In genomic region chrX:101409043-101409442, GRCh38 we compare ENCODE assay signal across 8 cellular contexts. TPM values are rescaled to one million over a fixed set of nuclear protein-coding genes. Genes with fewer than 3 reads are reported as not detected.
DNase-seq lines count a peak whose midpoint lies in the region; ATAC-seq and TF ChIP-seq lines count a peak whose summit lies in the region.

No MANE protein-coding gene starts in this region.

- no peak overlapping the region for H3K9ac ChIP-seq in trophoblast cell (ENCODE audit: low read length)

- H3K9me3 ChIP-seq in Panc1 (ENCODE audit: control insufficient read depth, insufficient read depth, low read depth, low read length) (no peaks in the 10 kb centered on the region), esophagus muscularis mucosa (no peaks in the 10 kb centered on the region), trophoblast cell (ENCODE audit: insufficient read depth, low read depth, low read length) (no peaks in the 10 kb centered on the region)

- no peak overlapping the region for H2AK5ac ChIP-seq in trophoblast cell (ENCODE audit: low read length)

- no peak overlapping the region for H4K8ac ChIP-seq in trophoblast cell (ENCODE audit: low read depth, low read length)

- H3K4ac ChIP-seq in trophoblast cell (ENCODE audit: low read depth, low read length) = no peak overlapping the region

- H3K23ac ChIP-seq in trophoblast cell (ENCODE audit: low read length) = no peak overlapping the region

- in situ Hi-C loops in Panc1 (cut with HindIII; ENCODE audit: low pct_unique_long_range_greater_than_20kb, low sequenced_read_pairs) = no loop called here

- no peak overlapping the region for H2BK120ac ChIP-seq in trophoblast cell (ENCODE audit: insufficient read depth, low read length, poor library complexity)

- H3K18ac ChIP-seq in trophoblast cell (ENCODE audit: low read length) = no peak overlapping the region

- POLR2A ChIA-PET in Panc1 (lab: Charles Lee) = interaction anchor here (0.6 kb wide), 1 partner anchor 17 kb away, joined by 3 read pairs; no protein-coding TSS in a partner anchor

- H4K91ac ChIP-seq in trophoblast cell (ENCODE audit: low read depth, low read length) = no peak overlapping the region

- CTCF ChIA-PET in Panc1 (lab: Charles Lee) = interaction anchor here (0.6 kb wide), 1 partner anchor 1381 kb away, joined by 8 read pairs; no protein-coding TSS in a partner anchor

- no peak overlapping the region for H3K14ac ChIP-seq in trophoblast cell (ENCODE audit: low read length)

- no peak overlapping the region for H2BK5ac ChIP-seq in trophoblast cell (ENCODE audit: low read depth, low read length, poor library complexity)

- peaks cover 4% of the 10 kb centered on the region for H3K79me2 ChIP-seq in trophoblast cell (ENCODE audit: control insufficient read depth, insufficient read depth, low read length, poor library complexity)

- TF ChIP-seq POLR2A in esophagus muscularis mucosa (IDR thresholded peaks at IDR 0.05; ENCODE audit: low read depth) = no peak

- H3K36me3 ChIP-seq in Panc1 (ENCODE audit: control insufficient read depth, insufficient read depth, low read length) = peaks cover 10% of the 10 kb centered on the region
- peaks cover 6 to 14% (median 9%) of the 10 kb centered on the region in 4 donors for H3K36me3 ChIP-seq in esophagus muscularis mucosa
- H3K36me3 ChIP-seq in trophoblast cell (ENCODE audit: control insufficient read depth in 1 of 2, insufficient read depth in 2 of 2, low read length in 2 of 2) = peaks cover 10 to 14% of the 10 kb centered on the region in 2 experiments

- TF ChIP-seq CTCF in Panc1 (IDR thresholded peaks at IDR 0.05) (no peak), esophagus muscularis mucosa (IDR thresholded peaks at IDR 0.05) (no peak)

- no peak for TF ChIP-seq EP300 in esophagus muscularis mucosa (IDR thresholded peaks at IDR 0.05)

- no peak for DNase-seq in Panc1 (ENCODE audit: low read depth, low spot score)
- no peak for DNase-seq in esophagus muscularis mucosa (ENCODE audit: extremely low spot score)
- peak in 1 of 2 donors; percentile 17 for DNase-seq in trophoblast cell
- DNase-seq in NCI-H1436 (lab: John Stamatoyannopoulos, UW) = no peak
- no peak for DNase-seq in NCI-H1436 treated with DMSO at 0.1 percent for 48 hours (lab: John Stamatoyannopoulos, UW)
- DNase-seq in Kasumi-1 (lab: John Stamatoyannopoulos, UW) = no peak
- DNase-seq in ureter (ENCODE audit: low spot score) = no peak

- H2AFZ ChIP-seq in trophoblast cell (ENCODE audit: insufficient read depth, low read length, poor library complexity) = no peak overlapping the region

- ATAC-seq in Panc1 = no peak

- peak overlapping the region; percentile 57 for H3K4me2 ChIP-seq in trophoblast cell (ENCODE audit: low read length)

- BruUV-seq in Panc1 (replicated peaks; lab: Mats Ljungman, UMichigan) = no TSS peak

- 45% methylated on average over 6 of the region's 6 CpGs for WGBS in esophagus muscularis mucosa
- no CpG with 5 or more reads among the region's 6 CpGs for WGBS in trophoblast cell (ENCODE audit: extremely low coverage, insufficient coverage, insufficient read length)

- H3K79me1 ChIP-seq in trophoblast cell (ENCODE audit: low read length) = peaks cover 2% of the 10 kb centered on the region

- H2BK12ac ChIP-seq in trophoblast cell (ENCODE audit: low read length) = no peak overlapping the region

- no peaks in the 10 kb centered on the region for H3K27me3 ChIP-seq in Panc1 (ENCODE audit: control insufficient read depth, insufficient read depth, low read length)
- H3K27me3 ChIP-seq in esophagus muscularis mucosa = no peaks in the 10 kb centered on the region
- no peaks in the 10 kb centered on the region for H3K27me3 ChIP-seq in trophoblast cell (ENCODE audit: insufficient read depth, low read length)

- peaks cover 12% of the 10 kb centered on the region for H3K4me1 ChIP-seq in Panc1 (ENCODE audit: control insufficient read depth, insufficient read depth, low read length)
- H3K4me1 ChIP-seq in esophagus muscularis mucosa = peaks cover 3 to 50% (median 36%) of the 10 kb centered on the region in 4 donors
- H3K4me1 ChIP-seq in trophoblast cell (ENCODE audit: control insufficient read depth in 1 of 2, insufficient read depth in 2 of 2, low read length in 2 of 2) = no peaks in the 10 kb centered on the region

- peak overlapping the region; percentile 87 for H3K27ac ChIP-seq in Panc1 (ENCODE audit: low read length)
- H3K27ac ChIP-seq in esophagus muscularis mucosa (replicated peaks in 1 of 4) = peak overlapping the region; percentile 83 to 93 (median 88)
- no peak overlapping the region for H3K27ac ChIP-seq in trophoblast cell (ENCODE audit: low read depth, low read length)

- peak overlapping the region; percentile 72 for H3K4me3 ChIP-seq in GM08714 (ENCODE audit: low read length)
- peak overlapping the region; percentile 99 for H3K4me3 ChIP-seq in Panc1 (ENCODE audit: low read depth in 2 of 2, low read length in 2 of 2)
- peak overlapping the region; percentile 62 to 66 (median 64) for H3K4me3 ChIP-seq in esophagus muscularis mucosa
- no peak overlapping the region for H3K4me3 ChIP-seq in trophoblast cell (ENCODE audit: low read depth, low read length)

- intact Hi-C loops in Panc1 (cut with micrococcal nuclease; ENCODE audit: unreplicated experiment) = no loop called here
- intact Hi-C loops in esophagus muscularis mucosa (cut with DNase I) = no loop called here

- no peak overlapping the region for H4K12ac ChIP-seq in trophoblast cell (ENCODE audit: low read depth, low read length)

RNA-seq across cellular contexts. Expression of gene HNRNPH2, which starts 1.0 kb away (rescaled TPM):
- total RNA-seq in Panc1 (2021; ENCODE audit: unreplicated experiment) (91.5 TPM), esophagus muscularis mucosa (10 to 100 TPM; 36.4 to 60.0 (median 44.4) TPM), ureter (64.0 TPM)
- polyA plus RNA-seq in Panc1 (2012; ENCODE audit: insufficient read length) = 85.6 TPM
- polyA plus RNA-seq in trophoblast cell (2013) = 63.1 and 66.0 TPM in 2 replicates

RNA-seq across cellular contexts. Expression of gene GLA, which starts 1.3 kb away (rescaled TPM):
- total RNA-seq in Panc1 (2021; ENCODE audit: unreplicated experiment) (115 TPM), esophagus muscularis mucosa (10 to 100 TPM in 3 of 4 donors, 1 to 10 TPM in 1; 8.7 to 17.7 (median 15.9) TPM), ureter (13.7 TPM)
- polyA plus RNA-seq in Panc1 (2012; ENCODE audit: insufficient read length) = 55.5 TPM
- polyA plus RNA-seq in trophoblast cell (2013) = 121 and 137 TPM in 2 replicates

RNA-seq across cellular contexts. Expression of gene RPL36A, which starts 18.2 kb away (rescaled TPM):
- total RNA-seq in Panc1 (2021; ENCODE audit: unreplicated experiment) = 308 TPM
- polyA plus RNA-seq in Panc1 (2012; ENCODE audit: insufficient read length) = 580 TPM
- total RNA-seq in esophagus muscularis mucosa = 100 to 1,000 TPM; 280 to 704 (median 376) TPM
- 2,211 and 2,301 TPM in 2 replicates for polyA plus RNA-seq in trophoblast cell (2013)
- 427 TPM for total RNA-seq in ureter

RNA-seq across cellular contexts. Expression of gene BTK, which starts 23.1 kb away (rescaled TPM):
- total RNA-seq in Panc1 (2021; ENCODE audit: unreplicated experiment) (not detected), esophagus muscularis mucosa (1 to 10 TPM; 2.5 to 5.3 (median 4.0) TPM), ureter (7.9 TPM)
- polyA plus RNA-seq in Panc1 (2012; ENCODE audit: insufficient read length) = not detected
- polyA plus RNA-seq in trophoblast cell (2013) = 6.4 and 7.8 TPM in 2 replicates
